ENCODE assay signal across 9 cellular contexts in genomic region chr7:106126170-106126938, GRCh38. TPM values are rescaled to one million over a fixed set of nuclear protein-coding genes. Genes with fewer than 3 reads are reported as not detected.
DNase-seq lines count a peak whose midpoint lies in the region; ATAC-seq, FAIRE-seq and TF ChIP-seq lines count a peak whose summit lies in the region.
"Had no signal": no experiment of that assay in that cellular context is flagged by ENCODE, and none has a peak within 500 bp of the region (broad histone marks: within the 10 kb centered on the region; RNA-seq: fewer than 3 reads in every experiment).

No MANE protein-coding gene starts in this region.

- no peak for DNase-seq in H54 (ENCODE audit: insufficient read length, low spot score)
- DNase-seq in PC-9, result peak; percentile 21 to 74
- peak; percentile 55 for DNase-seq in skeletal muscle cell (ENCODE audit: low read depth)
- no peak for DNase-seq in mesendoderm
- no peak for DNase-seq in KG1 (lab: John Stamatoyannopoulos, UW)
- no peak for DNase-seq in T1000 (lab: John Stamatoyannopoulos, UW)

- H3K27me3 ChIP-seq in PC-9 (ENCODE audit: insufficient read depth, low read depth) (no peaks in the 10 kb centered on the region), mesendoderm (ENCODE audit: insufficient read depth, low read length, poor library complexity) (no peaks in the 10 kb centered on the region)

- no peak overlapping the region for H2BK15ac ChIP-seq in mesendoderm (replicated peaks; ENCODE audit: low read depth)

- peaks cover 18% of the 10 kb centered on the region for H3K4me1 ChIP-seq in PC-9 (replicated peaks; ENCODE audit: insufficient read depth)
- no peaks in the 10 kb centered on the region for H3K4me1 ChIP-seq in mesendoderm (ENCODE audit: control insufficient read depth, low read depth, low read length)

- no peak overlapping the region for H4K8ac ChIP-seq in mesendoderm (ENCODE audit: low read depth, low read length)

- POLR2A ChIA-PET in PC-9 (lab: Charles Lee; ENCODE audit: unreplicated experiment), result no interaction called here

- no peaks in the 10 kb centered on the region for H3K9me3 ChIP-seq in PC-9 (ENCODE audit: insufficient read depth, low read depth)

- no peak overlapping the region for H3K4ac ChIP-seq in mesendoderm (ENCODE audit: low read depth, low read length)

- no TSS peak for BruUV-seq in PC-9 (replicated peaks; lab: Mats Ljungman, UMichigan)

- H4K5ac ChIP-seq in mesendoderm (ENCODE audit: low read length), result no peak overlapping the region

- H2AFZ ChIP-seq in PC-9, result 0 out of 2 replicates have a peak overlapping the region, but pooled peaks have one; percentile 32

- FAIRE-seq in H54 (lab: Jason Lieb, UNC), result peak; percentile 77

- H3K23ac ChIP-seq in mesendoderm (ENCODE audit: low read length), result no peak overlapping the region

- H2AK5ac ChIP-seq in mesendoderm (ENCODE audit: low read length), result no peak overlapping the region

- H4K20me1 ChIP-seq in PC-9 (ENCODE audit: insufficient read depth), result no peaks in the 10 kb centered on the region

- H3K36me3 ChIP-seq in PC-9 (ENCODE audit: low read depth) (no peaks in the 10 kb centered on the region), mesendoderm (ENCODE audit: control insufficient read depth, insufficient read depth, low read length) (no peaks in the 10 kb centered on the region)

- H3K27me3 Mint-ChIP-seq in activated naive CD8-positive, alpha-beta T cell, result no peaks in the 10 kb centered on the region

- no peaks in the 10 kb centered on the region for H3K9me2 ChIP-seq in PC-9 (ENCODE audit: insufficient read depth)

- intact Hi-C loops in PC-9 (cut with micrococcal nuclease; ENCODE audit: unreplicated experiment), result no loop called here

- CTCF ChIA-PET in PC-9 (lab: Charles Lee), result interaction anchor here (0.6 kb wide), 1 partner anchor 60 kb away, joined by 5 read pairs; no protein-coding TSS in a partner anchor

- peak overlapping the region; percentile 18 for H3K27ac Mint-ChIP-seq in activated naive CD8-positive, alpha-beta T cell

- H3K56ac ChIP-seq in mesendoderm (ENCODE audit: low read length), result no peak overlapping the region

- H3K79me2 ChIP-seq in PC-9 (ENCODE audit: low read depth) (no peaks in the 10 kb centered on the region), mesendoderm (ENCODE audit: control insufficient read depth, insufficient read depth, low read length) (no peaks in the 10 kb centered on the region)

- no peak for TF ChIP-seq CTCF in PC-9 (conservative IDR thresholded peaks at IDR 0.05)

- H3K9ac ChIP-seq in mesendoderm (ENCODE audit: low read length), result no peak overlapping the region

- no peak overlapping the region for H3K27ac ChIP-seq in PC-9
- no peak overlapping the region for H3K27ac ChIP-seq in mesendoderm (ENCODE audit: low read depth, low read length)

- H3K4me2 ChIP-seq in PC-9 (peak overlapping the region; percentile 59), mesendoderm (ENCODE audit: low read length) (no peak overlapping the region)

- H3K4me3 ChIP-seq in PC-9, result peak overlapping the region; percentile 17; the same call in 1 of the 2 replicates
- no peak overlapping the region for H3K4me3 ChIP-seq in skeletal muscle cell (ENCODE audit: low read depth, low read length)
- no peak overlapping the region for H3K4me3 ChIP-seq in mesendoderm (ENCODE audit: low read length)

- H3K36me3 Mint-ChIP-seq in activated naive CD8-positive, alpha-beta T cell, result no peaks in the 10 kb centered on the region

- H2BK5ac ChIP-seq in mesendoderm (ENCODE audit: low read length), result no peak overlapping the region

- no peak overlapping the region for H3K18ac ChIP-seq in mesendoderm (ENCODE audit: low read length)

- no CpG with 5 or more reads among the region's 7 CpGs for WGBS in mesendoderm (ENCODE audit: extremely low coverage, insufficient coverage, low lambda C conversion rate)

- no peaks in the 10 kb centered on the region; the same call in 1 of the 2 replicates for H3F3A ChIP-seq in PC-9 (ENCODE audit: insufficient read depth, low read depth)

- H3K4me1 Mint-ChIP-seq in activated naive CD8-positive, alpha-beta T cell (ENCODE audit: low read depth), result peaks cover 14% of the 10 kb centered on the region
- H3K4me1 Mint-ChIP-seq: neural crest cell had no signal

- no peak overlapping the region for H2BK120ac ChIP-seq in mesendoderm (ENCODE audit: low read depth, low read length)

- no peak for ATAC-seq in HG03342 (IDR thresholded peaks at IDR 0.05; ENCODE audit: unreplicated experiment)

- TF ChIP-seq POLR2A in H54 (IDR thresholded peaks at IDR 0.05; ENCODE audit: low read depth, low read length), result no peak

- peak overlapping the region; percentile 64 for H3K4me3 Mint-ChIP-seq in activated naive CD8-positive, alpha-beta T cell
- H3K4me3 Mint-ChIP-seq: neural crest cell had no signal

- no peaks in the 10 kb centered on the region for H3K9me3 Mint-ChIP-seq in activated naive CD8-positive, alpha-beta T cell (ENCODE audit: low read depth)
- H3K9me3 Mint-ChIP-seq: neural crest cell had no signal

- H3K79me1 ChIP-seq in mesendoderm (ENCODE audit: low read length), result no peaks in the 10 kb centered on the region

RNA-seq across cellular contexts. Expression of gene SYPL1, which starts 14.2 kb away (rescaled TPM):
- total RNA-seq in PC-9 (2021), result 83.9 and 102 TPM in 2 replicates
- 62.6 TPM for polyA plus RNA-seq in mesendoderm (2013, experiment 1 of 2)
- 61.6 TPM for polyA plus RNA-seq in mesendoderm (2013, experiment 2 of 2)

Comparison
In these comparisons a context has a peak if more than half of its experiments do, and no peak if none do; other contexts are left out.
1. DNase-seq: peak in PC-9 (2 of 2) and skeletal muscle cell (single experiment); none in H54 (single experiment), mesendoderm (single experiment), KG1 (single experiment) and T1000 (single experiment).